ENCODE assay signal across 18 cellular contexts in genomic region chr2:179711375-179711774, GRCh38.
"Had no signal": no experiment of that assay in that cellular context is flagged by ENCODE, and none has a peak within 500 bp of the region (broad histone marks: within the 10 kb centered on the region; RNA-seq: fewer than 3 reads in every experiment).

No MANE protein-coding gene starts in this region.

- H3K4me3 Mint-ChIP-seq: activated CD4-positive, alpha-beta T cell treated with anti-CD3 and anti-CD28 coated beads, Interleukin-2, amount 10 ng/mL, durations not matched to agents 7 days and 5 days; natural killer cell; stimulated activated memory B cell treated with anti-CD40 and anti-IgM and Interleukin-4, amounts not matched to agents 10 μg/mL and 1 μg/mL and 100 μg/mL, for 72 hours had no signal

- H3K4me1 ChIP-seq: gastrocnemius medialis, pancreas, sigmoid colon, spleen, testis, upper lobe of left lung had no signal

- H3K36me3 ChIP-seq: gastrocnemius medialis, pancreas, sigmoid colon, spleen, upper lobe of left lung had no signal

- DNase-seq: activated CD4-positive, alpha-beta T cell treated with anti-CD3 and anti-CD28 coated beads, Interleukin-2, amount 10 ng/mL, durations not matched to agents 7 days and 5 days; activated CD8-positive, alpha-beta memory T cell treated with anti-CD3 and anti-CD28 coated beads, Interleukin-2, amount 50 U/mL, for 48 hours; activated effector memory CD4-positive, alpha-beta T cell treated with Interleukin-2 at 50 U/mL for 16 hours; activated naive CD4-positive, alpha-beta T cell treated with anti-CD3 and anti-CD28 coated beads, Interleukin-2, amount 50 U/mL, for 16 hours; activated T-cell treated with anti-CD3 and anti-CD28 coated beads, Interleukin-2, amount 50 U/mL, for 48 hours; effector CD4-positive, alpha-beta T cell; gastrocnemius medialis; head of caudate nucleus; mesenchymal stem cell; natural killer cell; pancreas; sigmoid colon; spleen; stimulated activated CD4-positive, alpha-beta T cell treated with anti-CD3 and anti-CD28 coated beads, Interleukin-4, amount 100 ng/mL, for 4 hours; testis; upper lobe of left lung had no signal

- H3K27ac ChIP-seq: gastrocnemius medialis, pancreas, sigmoid colon, spleen, testis, upper lobe of left lung had no signal

- ATAC-seq: activated CD4-positive, CD25-positive, alpha-beta regulatory T cell treated with anti-CD3 and anti-CD28 coated beads, Interleukin-2, amount 50 U/mL, for 24 hours; gastrocnemius medialis; natural killer cell; pancreas; stimulated activated memory B cell treated with anti-CD40 and anti-IgM and Interleukin-4, amounts not matched to agents 10 μg/mL and 1 μg/mL and 100 μg/mL, for 72 hours had no signal

- H3K4me3 ChIP-seq: gastrocnemius medialis, pancreas, sigmoid colon, spleen, testis, upper lobe of left lung had no signal

- H3K27me3 ChIP-seq: gastrocnemius medialis, pancreas, sigmoid colon, spleen, testis, upper lobe of left lung had no signal

- H3K4me1 Mint-ChIP-seq: activated CD4-positive, alpha-beta T cell treated with anti-CD3 and anti-CD28 coated beads, Interleukin-2, amount 10 ng/mL, durations not matched to agents 7 days and 5 days; natural killer cell; stimulated activated memory B cell treated with anti-CD40 and anti-IgM and Interleukin-4, amounts not matched to agents 10 μg/mL and 1 μg/mL and 100 μg/mL, for 72 hours had no signal

- H3K9me3 Mint-ChIP-seq: activated CD4-positive, alpha-beta T cell treated with anti-CD3 and anti-CD28 coated beads, Interleukin-2, amount 10 ng/mL, durations not matched to agents 7 days and 5 days; stimulated activated memory B cell treated with anti-CD40 and anti-IgM and Interleukin-4, amounts not matched to agents 10 μg/mL and 1 μg/mL and 100 μg/mL, for 72 hours had no signal

- H3K27me3 Mint-ChIP-seq: activated CD4-positive, alpha-beta T cell treated with anti-CD3 and anti-CD28 coated beads, Interleukin-2, amount 10 ng/mL, durations not matched to agents 7 days and 5 days; stimulated activated memory B cell treated with anti-CD40 and anti-IgM and Interleukin-4, amounts not matched to agents 10 μg/mL and 1 μg/mL and 100 μg/mL, for 72 hours had no signal

- H3K27ac Mint-ChIP-seq: activated CD4-positive, alpha-beta T cell treated with anti-CD3 and anti-CD28 coated beads, Interleukin-2, amount 10 ng/mL, durations not matched to agents 7 days and 5 days; natural killer cell; stimulated activated memory B cell treated with anti-CD40 and anti-IgM and Interleukin-4, amounts not matched to agents 10 μg/mL and 1 μg/mL and 100 μg/mL, for 72 hours had no signal

- H3K36me3 Mint-ChIP-seq: natural killer cell; stimulated activated memory B cell treated with anti-CD40 and anti-IgM and Interleukin-4, amounts not matched to agents 10 μg/mL and 1 μg/mL and 100 μg/mL, for 72 hours had no signal
